ENCODE assay signal across 22 cellular contexts in genomic region chr7:34850681-34851080, GRCh38.
"Had no signal": no experiment of that assay in that cellular context is flagged by ENCODE, and none has a peak within 500 bp of the region (broad histone marks: within the 10 kb centered on the region; RNA-seq: fewer than 3 reads in every experiment).

No MANE protein-coding gene starts in this region.

- H3K36me3 ChIP-seq: SJSA1 had no signal

- H3K27me3 ChIP-seq: SJSA1 had no signal

- ATAC-seq: activated CD8-positive, alpha-beta memory T cell treated with anti-CD3 and anti-CD28 coated beads, Interleukin-2, amount 10 ng/mL, durations not matched to agents 7 days and 5 days; T-helper 17 cell; WTC11 had no signal

- H3K9me3 ChIP-seq: SJSA1 had no signal

- FAIRE-seq: bronchial epithelial cell had no signal

- DNase-seq: activated CD4-positive, alpha-beta T cell treated with anti-CD3 and anti-CD28 coated beads for 48 hours; activated CD4-positive, alpha-beta T cell treated with anti-CD3 and anti-CD28 coated beads, Interleukin-2, amount 50 U/mL, for 4 hours; activated CD4-positive, CD25-positive, alpha-beta regulatory T cell treated with anti-CD3 and anti-CD28 coated beads, Interleukin-2, amount 50 U/mL, for 72 hours; activated CD8-positive, alpha-beta memory T cell treated with anti-CD3 and anti-CD28 coated beads, Interleukin-2, amount 10 ng/mL, durations not matched to agents 7 days and 5 days; activated effector memory CD4-positive, alpha-beta T cell treated with Interleukin-2 at 50 U/mL for 16 hours; activated naive CD4-positive, alpha-beta T cell; activated T-cell treated with anti-CD3 and anti-CD28 coated beads, Interleukin-2, amount 50 U/mL, for 24 hours; aorta; Karpas-422; NCI-H1048; NCI-H146; NCI-H187 treated with DMSO at 0.1 percent for 48 hours; NCI-H2081 treated with DMSO at 0.1 percent for 48 hours; NCI-H2227 treated with DMSO at 0.1 percent for 48 hours; NCI-H510A; NCI-H526 treated with DMSO at 0.1 percent for 48 hours; SHP77; T-helper 17 cell; T-helper 9 cell had no signal

- H3K27ac ChIP-seq: SJSA1 had no signal

- H3K4me3 ChIP-seq: SJSA1 had no signal
